Comparison of ENCODE assay signal across 15 cellular contexts in the genomic region with DNA sequence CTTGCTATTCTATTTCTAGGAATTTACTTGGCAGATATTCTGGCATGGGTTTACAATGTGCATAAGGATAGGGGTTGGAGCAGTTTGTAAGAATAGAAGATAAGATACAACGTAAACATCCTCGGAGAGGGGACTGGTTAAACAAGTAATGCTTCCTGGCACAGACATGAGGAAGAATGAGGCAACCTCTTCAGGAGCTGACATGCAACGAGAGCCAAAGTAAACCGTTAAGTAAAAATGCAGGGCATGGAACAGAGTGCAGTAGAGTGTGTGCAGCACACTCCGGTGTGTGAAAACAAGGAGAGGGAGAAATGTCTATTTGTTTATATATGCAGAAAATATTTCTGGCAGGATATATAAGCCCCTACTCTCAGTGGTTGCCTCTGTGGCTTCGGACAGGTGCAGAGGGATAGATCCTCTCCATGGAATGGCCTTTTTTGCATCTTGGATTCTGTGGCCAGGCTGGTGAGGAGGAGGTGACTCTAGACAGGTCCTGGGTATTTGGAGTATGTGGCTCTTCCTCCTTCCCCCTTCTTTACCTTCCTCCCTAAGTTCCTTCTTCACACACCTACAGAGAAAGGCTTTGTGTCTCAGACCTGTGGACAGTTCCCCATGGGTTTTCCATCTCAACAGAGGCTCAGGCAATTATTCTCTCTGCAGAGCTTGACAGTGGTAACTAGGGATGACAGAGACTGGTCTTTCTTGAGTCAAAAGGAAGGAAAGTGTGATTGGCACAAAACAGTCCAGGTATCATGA. TPM values are rescaled to one million over a fixed set of nuclear protein-coding genes. Genes with fewer than 3 reads are reported as not detected.
DNase-seq lines count a peak whose midpoint lies in the region; ATAC-seq and TF ChIP-seq lines count a peak whose summit lies in the region.
"Had no signal": no experiment of that assay in that cellular context is flagged by ENCODE, and none has a peak within 500 bp of the region (broad histone marks: within the 10 kb centered on the region; RNA-seq: fewer than 3 reads in every experiment).

No MANE protein-coding gene starts in this region.

- H3K4me3 ChIP-seq in fibroblast of villous mesenchyme (ENCODE audit: low read depth, low read length): no peak overlapping the region
- H3K4me3 ChIP-seq in sigmoid colon: no peak overlapping the region

- no peak for TF ChIP-seq POLR2A in sigmoid colon (IDR thresholded peaks at IDR 0.05)

- peak overlapping the region in 3 of 4 donors; percentile 6 to 83 (median 52) for H3K27ac ChIP-seq in sigmoid colon

- H3K27me3 Mint-ChIP-seq in activated T-helper 17 cell treated with anti-CD3 and anti-CD28 coated beads, Interleukin-2, amount 50 U/mL, for 72 hours: no peaks in the 10 kb centered on the region

- H3K36me3 ChIP-seq in sigmoid colon: peaks cover 0 to 22% (median under 1%) of the 10 kb centered on the region in 4 donors

- 10 to 48% methylated on average over 6 of the region's 6 CpGs for WGBS in sigmoid colon, 2 donors

- no peaks in the 10 kb centered on the region for H3K9me3 Mint-ChIP-seq in activated T-helper 17 cell treated with anti-CD3 and anti-CD28 coated beads, Interleukin-2, amount 50 U/mL, for 72 hours
- H3K9me3 Mint-ChIP-seq: endodermal cell, H9 had no signal

- DNase-seq in DMS153 (lab: John Stamatoyannopoulos, UW) (peak; percentile 58), DMS153 treated with DMSO at 0.1 percent for 48 hours (lab: John Stamatoyannopoulos, UW; ENCODE audit: unreplicated experiment) (no peak), fibroblast of villous mesenchyme (ENCODE audit: low read depth) (peak; percentile 83), sigmoid colon (no peak), GDM1 (lab: John Stamatoyannopoulos, UW) (no peak), SW 1271 (lab: John Stamatoyannopoulos, UW) (no peak)
- DNase-seq in activated CD4-positive, CD25-positive, alpha-beta regulatory T cell (lab: John Stamatoyannopoulos, UW): no peak
- DNase-seq: activated naive CD4-positive, alpha-beta T cell treated with Interleukin-2 at 50 U/mL for 16 hours; endodermal cell; H9; NCI-H1105 had no signal

- TF ChIP-seq CTCF in fibroblast of villous mesenchyme (IDR thresholded peaks at IDR 0.05; ENCODE audit: insufficient read depth, low read depth, low read length) (no peak), sigmoid colon (IDR thresholded peaks at IDR 0.05) (no peak)

- H3K4me1 ChIP-seq in sigmoid colon: peaks cover 0 to 40% (median 20%) of the 10 kb centered on the region in 4 donors

- H3K4me1 Mint-ChIP-seq in activated T-helper 17 cell treated with anti-CD3 and anti-CD28 coated beads, Interleukin-2, amount 50 U/mL, for 72 hours: peaks cover 5% of the 10 kb centered on the region

- no peaks in the 10 kb centered on the region for H3K27me3 ChIP-seq in sigmoid colon

- TF ChIP-seq EP300 in sigmoid colon (IDR thresholded peaks at IDR 0.05): no peak

- intact Hi-C loops in sigmoid colon (cut with DNase I): no loop called here

- H3K36me3 Mint-ChIP-seq in activated T-helper 17 cell treated with anti-CD3 and anti-CD28 coated beads, Interleukin-2, amount 50 U/mL, for 72 hours (ENCODE audit: low read depth): no peaks in the 10 kb centered on the region

- no peaks in the 10 kb centered on the region for H3K9me3 ChIP-seq in sigmoid colon

- no peak overlapping the region for H3K4me3 Mint-ChIP-seq in activated T-helper 17 cell treated with anti-CD3 and anti-CD28 coated beads, Interleukin-2, amount 50 U/mL, for 72 hours
- H3K4me3 Mint-ChIP-seq: endodermal cell, H9 had no signal

- H3K27ac Mint-ChIP-seq in activated T-helper 17 cell treated with anti-CD3 and anti-CD28 coated beads, Interleukin-2, amount 50 U/mL, for 72 hours: peak overlapping the region; percentile 58
- H3K27ac Mint-ChIP-seq: endodermal cell, H9 had no signal

- no peak for ATAC-seq in activated T-helper 17 cell treated with anti-CD3 and anti-CD28 coated beads, Interleukin-2, amount 50 U/mL, for 72 hours (replicated peaks)
- ATAC-seq: activated CD4-positive, CD25-positive, alpha-beta regulatory T cell treated with anti-CD3 and anti-CD28 coated beads, Interleukin-2, amount 50 U/mL, for 24 hours had no signal

RNA-seq across cellular contexts. Expression of a gene that starts 2.5 kb away (rescaled TPM):
- total RNA-seq in activated T-helper 17 cell treated with anti-CD3 and anti-CD28 coated beads, Interleukin-2, amount 50 U/mL, for 72 hours: under 1 TPM; 0.61 to 0.80 TPM
- total RNA-seq in fibroblast of villous mesenchyme: 5.6 and 6.1 TPM in 2 replicates
- total RNA-seq in sigmoid colon: 1 to 10 TPM; 2.1 to 5.3 (median 3.5) TPM
- polyA plus RNA-seq in sigmoid colon: 1 to 10 TPM in 1 of 3 donors, under 1 TPM in 2; 0.23 to 1.5 (median 0.60) TPM

RNA-seq across cellular contexts. Expression of a gene that starts 6.0 kb away (rescaled TPM):
- not detected for total RNA-seq in activated T-helper 17 cell treated with anti-CD3 and anti-CD28 coated beads, Interleukin-2, amount 50 U/mL, for 72 hours
- under 0.01 and 0.43 TPM in 2 replicates for total RNA-seq in fibroblast of villous mesenchyme
- total RNA-seq in sigmoid colon: under 1 TPM in 2 of 4 donors, not detected in 2; 0.33 to 0.81 TPM
- under 1 TPM in 1 of 3 donors, not detected in 2; 0.06 TPM for polyA plus RNA-seq in sigmoid colon
- total RNA-seq: H9, right cardiac atrium, RPMI7951 had no signal

RNA-seq across cellular contexts. Expression of a gene that starts 32.5 kb away (rescaled TPM):
- 10 to 100 TPM; 43.3 to 50.3 TPM for total RNA-seq in activated T-helper 17 cell treated with anti-CD3 and anti-CD28 coated beads, Interleukin-2, amount 50 U/mL, for 72 hours
- 36.7 and 40.9 TPM in 2 replicates for total RNA-seq in fibroblast of villous mesenchyme
- 10 to 100 TPM; 13.2 to 39.9 (median 21.5) TPM for total RNA-seq in sigmoid colon
- 10 to 100 TPM; 10.8 to 25.9 (median 10.9) TPM for polyA plus RNA-seq in sigmoid colon

Comparison
In these comparisons a context has a peak if more than half of its experiments do, and no peak if none do; other contexts are left out.
1. DNase-seq: peak in DMS153 (single experiment) and fibroblast of villous mesenchyme (single experiment); none in DMS153 treated with DMSO at 0.1 percent for 48 hours (single experiment), sigmoid colon (single experiment), GDM1 (single experiment), activated CD4-positive, CD25-positive, alpha-beta regulatory T cell (0 of 4) and SW 1271 (0 of 2).